10 cellular contexts compared by ENCODE assay signal in the genomic region with DNA sequence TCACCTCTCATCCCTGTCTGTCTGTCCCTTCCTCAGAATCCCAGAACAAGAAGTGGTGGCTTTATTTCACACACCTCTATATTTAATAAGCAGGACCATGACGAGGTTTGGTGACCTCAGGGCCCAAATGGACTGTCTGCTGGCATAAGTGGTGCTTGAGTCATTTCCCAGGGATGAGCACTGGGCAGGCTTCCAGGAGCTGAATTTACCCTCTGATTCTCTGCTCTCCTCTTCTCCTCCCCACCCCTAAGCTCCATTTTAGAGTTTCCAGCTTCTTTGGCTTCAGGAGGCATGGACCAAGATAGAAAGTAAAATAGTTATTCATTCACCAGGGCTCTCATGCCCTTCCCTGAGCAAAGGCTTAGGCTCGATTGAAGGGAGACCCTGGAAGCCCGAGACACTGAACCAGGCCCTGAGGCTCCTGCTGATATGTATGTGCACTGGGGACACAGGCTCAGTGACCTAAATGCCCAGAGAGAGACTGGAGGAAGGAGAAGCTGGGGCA.
DNase-seq lines count a peak whose midpoint lies in the region; ATAC-seq and TF ChIP-seq lines count a peak whose summit lies in the region.
"Had no signal": no experiment of that assay in that cellular context is flagged by ENCODE, and none has a peak within 500 bp of the region (broad histone marks: within the 10 kb centered on the region; RNA-seq: fewer than 3 reads in every experiment).

No MANE protein-coding gene starts in this region.

- H3K27ac Mint-ChIP-seq in GM23338 = peak overlapping the region; percentile 19; the same call in 1 of the 2 replicates

- TF ChIP-seq POLR2A in sigmoid colon (IDR thresholded peaks at IDR 0.05) = no peak

- H3K36me3 ChIP-seq in GM23338 (ENCODE audit: insufficient read depth) = no peaks in the 10 kb centered on the region
- H3K36me3 ChIP-seq in fibroblast of lung (ENCODE audit: control insufficient read depth, insufficient read depth, low read length) = no peaks in the 10 kb centered on the region
- no peaks in the 10 kb centered on the region for H3K36me3 ChIP-seq in sigmoid colon

- no peaks in the 10 kb centered on the region for H3K36me3 Mint-ChIP-seq in GM23338 (ENCODE audit: low read depth)

- no peak for DNase-seq in GM23338 (ENCODE audit: low spot score)
- peak; percentile 96 for DNase-seq in RWPE1 (ENCODE audit: low spot score)
- DNase-seq in fibroblast of lung (ENCODE audit: low read depth in 2 of 2) = peak; percentile 74 to 75
- peak; percentile 95 for DNase-seq in sigmoid colon
- DNase-seq in NCI-H526 (lab: John Stamatoyannopoulos, UW) = no peak
- DNase-seq: activated CD8-positive, alpha-beta memory T cell treated with anti-CD3 and anti-CD28 coated beads, Interleukin-2, amount 50 U/mL, for 4 hours had no signal

- peaks cover 42% of the 10 kb centered on the region for H3K4me1 Mint-ChIP-seq in GM23338

- intact Hi-C loops in sigmoid colon (cut with DNase I) = no loop called here

- H2AFZ ChIP-seq in GM23338 = no peak overlapping the region
- peak overlapping the region; percentile 31 for H2AFZ ChIP-seq in fibroblast of lung (ENCODE audit: low read length)

- H4K20me1 ChIP-seq in GM23338 (replicated peaks; ENCODE audit: insufficient read depth) (no peaks in the 10 kb centered on the region; the same call in 1 of the 2 replicates), fibroblast of lung (ENCODE audit: control insufficient read depth, extremely low read depth, insufficient read depth, low read length) (no peaks in the 10 kb centered on the region)

- no peak for ATAC-seq in GM23338
- no peak for ATAC-seq in GM18517 (IDR thresholded peaks at IDR 0.05; ENCODE audit: unreplicated experiment)
- no peak for ATAC-seq in GM18861 (IDR thresholded peaks at IDR 0.05; ENCODE audit: unreplicated experiment)
- ATAC-seq in GM19455 (IDR thresholded peaks at IDR 0.05; ENCODE audit: unreplicated experiment) = no peak

- no peak overlapping the region for H3K4me3 Mint-ChIP-seq in GM23338

- no peaks in the 10 kb centered on the region for H3K9me3 Mint-ChIP-seq in GM23338

- H3K79me2 ChIP-seq in GM23338 (replicated peaks; ENCODE audit: insufficient read depth) (peaks cover 29% of the 10 kb centered on the region), fibroblast of lung (ENCODE audit: control insufficient read depth, insufficient read depth, low read length) (no peaks in the 10 kb centered on the region)

- no peaks in the 10 kb centered on the region for H3K4me1 ChIP-seq in GM23338 (ENCODE audit: insufficient read depth)
- peaks cover 7% of the 10 kb centered on the region for H3K4me1 ChIP-seq in fibroblast of lung (ENCODE audit: control insufficient read depth, extremely low read depth, insufficient read depth, low read length)
- H3K4me1 ChIP-seq in sigmoid colon = peaks cover 0 to 100% (median 93%) of the 10 kb centered on the region in 4 donors

- no peaks in the 10 kb centered on the region for H3F3A ChIP-seq in GM23338 (replicated peaks; ENCODE audit: low read depth)

- H3K27ac ChIP-seq in GM23338 (ENCODE audit: low read depth) (no peak overlapping the region), RWPE1 (peak overlapping the region; percentile 82), fibroblast of lung (ENCODE audit: insufficient read depth, low read length) (no peak overlapping the region), sigmoid colon (peak overlapping the region; percentile 80 to 97 (median 86))

- CTCF ChIA-PET in RWPE1 (lab: Yijun Ruan, JAX) = interaction anchor here (0.6 to 1.3 kb wide), 6 partner anchors 26 to 142 kb away, joined by 3 to 7 read pairs (median 4); partner anchors contain the start of gene PPARGC1B

- H3K9me2 ChIP-seq in GM23338 (ENCODE audit: insufficient read depth) = no peaks in the 10 kb centered on the region

- WGBS in sigmoid colon, 2 donors = 18 to 52% methylated on average over 3 of the region's 3 CpGs

- POLR2A ChIA-PET in RWPE1 (lab: Yijun Ruan, JAX; ENCODE audit: low non-redundant PET) = no interaction called here

- H3K27me3 ChIP-seq in GM23338 (ENCODE audit: insufficient read depth) (no peaks in the 10 kb centered on the region), fibroblast of lung (ENCODE audit: control insufficient read depth, insufficient read depth, low read length) (no peaks in the 10 kb centered on the region), sigmoid colon (no peaks in the 10 kb centered on the region)

- no peak for TF ChIP-seq CTCF in GM23338 (conservative IDR thresholded peaks at IDR 0.05; ENCODE audit: low read depth in 2 of 2)
- TF ChIP-seq CTCF in RWPE1 (conservative IDR thresholded peaks at IDR 0.05; ENCODE audit: low read depth) = no peak
- no peak for TF ChIP-seq CTCF in fibroblast of lung (conservative IDR thresholded peaks at IDR 0.05 in 1 of 2, IDR thresholded peaks at IDR 0.05 in 1 of 2; ENCODE audit: low read depth in 1 of 2, low read length in 2 of 2)
- TF ChIP-seq CTCF in sigmoid colon (IDR thresholded peaks at IDR 0.05) = no peak

- H3K9me3 ChIP-seq in fibroblast of lung (ENCODE audit: control insufficient read depth, insufficient read depth, low read depth, low read length) (no peaks in the 10 kb centered on the region), sigmoid colon (no peaks in the 10 kb centered on the region)

- H3K4me2 ChIP-seq in GM23338 = no peak overlapping the region
- H3K4me2 ChIP-seq in fibroblast of lung (ENCODE audit: extremely low read depth, insufficient read depth, low read length) = peak overlapping the region; percentile 32

- no peak overlapping the region for H3K9ac ChIP-seq in fibroblast of lung (ENCODE audit: insufficient read depth, low read length)

- no peak overlapping the region for H3K4me3 ChIP-seq in GM23338
- no peak overlapping the region for H3K4me3 ChIP-seq in fibroblast of lung (replicated peaks in 1 of 4; ENCODE audit: control extremely low read depth in 1 of 4, insufficient read depth in 1 of 4, low read depth in 3 of 4, low read length in 4 of 4)
- H3K4me3 ChIP-seq in sigmoid colon = no peak overlapping the region
- H3K4me3 ChIP-seq: lung had no signal

- peaks cover 5% of the 10 kb centered on the region for H3K27me3 Mint-ChIP-seq in GM23338 (ENCODE audit: insufficient read depth, low read depth, poor library complexity)

- TF ChIP-seq EP300 in sigmoid colon (IDR thresholded peaks at IDR 0.05) = no peak

TF ChIP-seq in GM23338, 12 proteins besides CTCF, POLR2A, EP300 and RAD21 (continues in another document):
- TF ChIP-seq ZNF331 (CRISPR knock-in tag; IDR thresholded peaks at IDR 0.05; ENCODE audit: low read depth) (no peak), NANOG (IDR thresholded peaks at IDR 0.05; ENCODE audit: borderline replicate concordance) (no peak), REST (IDR thresholded peaks at IDR 0.05; ENCODE audit: unreplicated experiment) (no peak), JUNB (IDR thresholded peaks at IDR 0.05; ENCODE audit: unreplicated experiment) (no peak), CREB1 (CRISPR knock-in tag; IDR thresholded peaks at IDR 0.05; ENCODE audit: low read depth) (no peak), POLR2AphosphoS5 (IDR thresholded peaks at IDR 0.05; ENCODE audit: low read depth) (no peak), EZH2phosphoT487 (IDR thresholded peaks at IDR 0.05; ENCODE audit: unreplicated experiment) (no peak), ETS1 (IDR thresholded peaks at IDR 0.05) (no peak)

Comparison
In these comparisons a context has a peak if more than half of its experiments do, and no peak if none do; other contexts are left out.
1. DNase-seq: peak in RWPE1 (single experiment), fibroblast of lung (2 of 2) and sigmoid colon (single experiment); none in GM23338 (single experiment) and NCI-H526 (0 of 2).
2. H3K27ac ChIP-seq: peak in RWPE1 (single experiment) and sigmoid colon (4 of 4); none in GM23338 (single experiment) and fibroblast of lung (single experiment).